ENCODE assay signal across 33 cellular contexts in genomic region chr9:101764455-101764854, GRCh38. TPM values are rescaled to one million over a fixed set of nuclear protein-coding genes. Genes with fewer than 3 reads are reported as not detected.
"Had no signal": no experiment of that assay in that cellular context is flagged by ENCODE, and none has a peak within 500 bp of the region (broad histone marks: within the 10 kb centered on the region; RNA-seq: fewer than 3 reads in every experiment).

No MANE protein-coding gene starts in this region.

- H3K27ac ChIP-seq: neural progenitor cell, ovary, parathyroid adenoma, psoas muscle, skin epidermis, spleen, suprapubic skin, testis, tibial artery, transverse colon, upper lobe of right lung, uterus had no signal

- H3K79me2 ChIP-seq: parathyroid adenoma had no signal

- H3K36me3 Mint-ChIP-seq: natural killer cell; neural progenitor cell; stimulated activated memory B cell treated with anti-CD40 and anti-IgM and Interleukin-4, amounts not matched to agents 10 μg/mL and 1 μg/mL and 100 μg/mL, for 72 hours; type B pancreatic cell had no signal

- H3K4me1 ChIP-seq: neural progenitor cell, parathyroid adenoma, psoas muscle, spleen, suprapubic skin, testis, tibial artery, transverse colon, upper lobe of right lung, uterus had no signal

- ATAC-seq: natural killer cell; psoas muscle; right cardiac atrium; sciatic nerve; stimulated activated memory B cell treated with anti-CD40 and anti-IgM and Interleukin-4, amounts not matched to agents 10 μg/mL and 1 μg/mL and 100 μg/mL, for 72 hours; stimulated activated naive CD8-positive, alpha-beta T cell treated with anti-CD3 and anti-CD28 coated beads, Interleukin-15, amount 100 ng/mL, for 72 hours; stimulated activated naive CD8-positive, alpha-beta T cell treated with anti-CD3 and anti-CD28 coated beads, Interleukin-15, Interleukin-2, amounts not matched to agents 100 U/mL and 50 U/mL, for 24 hours; upper lobe of right lung had no signal

- H3K4me1 Mint-ChIP-seq: natural killer cell; stimulated activated memory B cell treated with anti-CD40 and anti-IgM and Interleukin-4, amounts not matched to agents 10 μg/mL and 1 μg/mL and 100 μg/mL, for 72 hours; stimulated activated naive CD8-positive, alpha-beta T cell treated with anti-CD3 and anti-CD28 coated beads, Interleukin-15, amount 100 ng/mL, for 72 hours had no signal

- H3K9ac ChIP-seq: neural progenitor cell, parathyroid adenoma had no signal

- H3K4me2 ChIP-seq: neural progenitor cell, smooth muscle cell had no signal

- H3K36me3 ChIP-seq: neural progenitor cell, ovary, spleen, suprapubic skin, tibial artery, transverse colon, upper lobe of right lung, uterus had no signal

- H3K27me3 Mint-ChIP-seq: stimulated activated memory B cell treated with anti-CD40 and anti-IgM and Interleukin-4, amounts not matched to agents 10 μg/mL and 1 μg/mL and 100 μg/mL, for 72 hours; stimulated activated naive CD8-positive, alpha-beta T cell treated with anti-CD3 and anti-CD28 coated beads, Interleukin-15, amount 100 ng/mL, for 72 hours had no signal

- H3K9me3 ChIP-seq: ovary, psoas muscle, spleen, suprapubic skin, testis, tibial artery, transverse colon, upper lobe of right lung, uterus had no signal

- H3K4me3 Mint-ChIP-seq: natural killer cell; nephron; neural progenitor cell; stimulated activated memory B cell treated with anti-CD40 and anti-IgM and Interleukin-4, amounts not matched to agents 10 μg/mL and 1 μg/mL and 100 μg/mL, for 72 hours; stimulated activated naive CD8-positive, alpha-beta T cell treated with anti-CD3 and anti-CD28 coated beads, Interleukin-15, amount 100 ng/mL, for 72 hours; type B pancreatic cell had no signal

- DNase-seq: natural killer cell; occipital lobe; ovary; posterior cingulate gyrus; psoas muscle; right cardiac atrium; spleen; stimulated activated CD4-positive, alpha-beta T cell treated with anti-CD3 and anti-CD28 coated beads, Interleukin-12 subunit alpha, Interleukin-12 subunit beta, amount 100 ng/mL, for 4 hours; stimulated activated CD4-positive, alpha-beta T cell treated with anti-CD3 and anti-CD28 coated beads, Interleukin-1b, Interleukin-23, amount 100 ng/mL, for 48 hours; stimulated activated CD4-positive, alpha-beta T cell treated with anti-CD3 and anti-CD28 coated beads, Interleukin-4, amount 100 ng/mL, for 1 hour; stimulated activated CD4-positive, alpha-beta T cell treated with anti-CD3 and anti-CD28 coated beads, Interleukin-4, amount 100 ng/mL, for 4 hours; stimulated activated CD8-positive, alpha-beta memory T cell treated with anti-CD3 and anti-CD28 coated beads, Interleukin-4, amount 100 ng/mL, for 48 hours; stimulated activated naive CD4-positive, alpha-beta T cell; stimulated activated naive CD8-positive, alpha-beta T cell treated with anti-CD3 and anti-CD28 coated beads, Interleukin-15, amount 100 ng/mL, for 72 hours; stimulated activated naive CD8-positive, alpha-beta T cell treated with anti-CD3 and anti-CD28 coated beads, Interleukin-15, Interleukin-2, amounts not matched to agents 100 U/mL and 50 U/mL, for 24 hours; substantia nigra; testis; tibial artery; transverse colon; upper lobe of right lung; uterus had no signal

- H3K9me3 Mint-ChIP-seq: nephron; neural progenitor cell; stimulated activated memory B cell treated with anti-CD40 and anti-IgM and Interleukin-4, amounts not matched to agents 10 μg/mL and 1 μg/mL and 100 μg/mL, for 72 hours; stimulated activated naive CD8-positive, alpha-beta T cell treated with anti-CD3 and anti-CD28 coated beads, Interleukin-15, amount 100 ng/mL, for 72 hours; type B pancreatic cell had no signal

- H2AFZ ChIP-seq: neural progenitor cell, parathyroid adenoma had no signal

- H3K27ac Mint-ChIP-seq: natural killer cell; nephron; neural progenitor cell; progenitor cell of endocrine pancreas; stimulated activated memory B cell treated with anti-CD40 and anti-IgM and Interleukin-4, amounts not matched to agents 10 μg/mL and 1 μg/mL and 100 μg/mL, for 72 hours; stimulated activated naive CD8-positive, alpha-beta T cell treated with anti-CD3 and anti-CD28 coated beads, Interleukin-15, amount 100 ng/mL, for 72 hours; type B pancreatic cell had no signal

- H3K27me3 ChIP-seq: neural progenitor cell, ovary, spleen, suprapubic skin, testis, tibial artery, transverse colon, upper lobe of right lung, uterus had no signal

- H3K4me3 ChIP-seq: neural progenitor cell, ovary, psoas muscle, skin epidermis, smooth muscle cell, spleen, suprapubic skin, testis, tibial artery, transverse colon, upper lobe of right lung, uterus had no signal

RNA-seq across cellular contexts. Expression of gene GRIN3A, which starts 26.0 kb away (rescaled TPM):
- total RNA-seq: natural killer cell, osteoblast, renal cortical epithelial cell, smooth muscle cell had no signal
